9 cellular contexts compared by ENCODE assay signal in genomic region chr11:65315866-65316233, GRCh38. TPM values are rescaled to one million over a fixed set of nuclear protein-coding genes. Genes with fewer than 3 reads are reported as not detected.
A peak's percentile ranks its signal among the peaks of the same experiment; 100 is the strongest.
DNase-seq lines count a peak whose midpoint lies in the region; ATAC-seq and TF ChIP-seq lines count a peak whose summit lies in the region.
"Had no signal": no experiment of that assay in that cellular context is flagged by ENCODE, and none has a peak within 500 bp of the region (broad histone marks: within the 10 kb centered on the region; RNA-seq: fewer than 3 reads in every experiment).

No MANE protein-coding gene starts in this region.

- no peak for TF ChIP-seq POLR2A in prostate gland (IDR thresholded peaks at IDR 0.05)

- H3K9me3 ChIP-seq in DOHH2 (ENCODE audit: control insufficient read depth, insufficient read depth, low read length) (no peaks in the 10 kb centered on the region), RWPE2 (ENCODE audit: severe bottlenecking) (no peaks in the 10 kb centered on the region), fibroblast of lung (ENCODE audit: control insufficient read depth, insufficient read depth, low read depth, low read length) (no peaks in the 10 kb centered on the region), prostate gland (no peaks in the 10 kb centered on the region)

- peak overlapping the region; percentile 90 for H3K4me3 ChIP-seq in DOHH2 (ENCODE audit: low read length)
- peak overlapping the region; percentile 79 for H3K4me3 ChIP-seq in RWPE2 (ENCODE audit: severe bottlenecking)
- peak overlapping the region; percentile 48 to 97 (median 76) for H3K4me3 ChIP-seq in fibroblast of lung (replicated peaks in 1 of 4; ENCODE audit: control extremely low read depth in 1 of 4, insufficient read depth in 1 of 4, low read depth in 3 of 4, low read length in 4 of 4)
- H3K4me3 ChIP-seq in prostate gland, result peak overlapping the region; percentile 65 to 85

- H3K36me3 ChIP-seq in DOHH2 (ENCODE audit: control insufficient read depth, low read length) (no peaks in the 10 kb centered on the region), RWPE2 (ENCODE audit: low read depth) (peaks cover 13% of the 10 kb centered on the region), fibroblast of lung (ENCODE audit: control insufficient read depth, insufficient read depth, low read length) (peaks cover 11% of the 10 kb centered on the region), prostate gland (no peaks in the 10 kb centered on the region)

- H3K79me2 ChIP-seq in DOHH2 (ENCODE audit: control insufficient read depth, low read length), result no peaks in the 10 kb centered on the region
- peaks cover 67% of the 10 kb centered on the region for H3K79me2 ChIP-seq in fibroblast of lung (ENCODE audit: control insufficient read depth, insufficient read depth, low read length)

- intact Hi-C loops in prostate gland (cut with DNase I), result loop anchor here (1.0 to 5.0 kb wide), 2 partner anchors 38 to 89 kb away; no protein-coding TSS in a partner anchor

- DNase-seq in RWPE2 (ENCODE audit: low spot score) (no peak), fibroblast of lung (ENCODE audit: low read depth in 2 of 2) (no peak), prostate gland (ENCODE audit: low spot score) (no peak), ecto neural progenitor cell (ENCODE audit: low spot score) (no peak)
- DNase-seq in stimulated activated CD8-positive, alpha-beta memory T cell treated with anti-CD3 and anti-CD28 coated beads, Interleukin-4, amount 100 ng/mL, for 48 hours, result no peak
- DNase-seq in stimulated activated CD4-positive, alpha-beta T cell treated with anti-CD3 and anti-CD28 coated beads, Interleukin-2, amount 100 ng/mL, for 24 hours, result no peak

- H3K27ac ChIP-seq in DOHH2 (ENCODE audit: low read depth, low read length) (no peak overlapping the region), RWPE2 (ENCODE audit: poor library complexity, severe bottlenecking) (peak overlapping the region; percentile 93), fibroblast of lung (ENCODE audit: insufficient read depth, low read length) (peak overlapping the region; percentile 99), prostate gland (peak overlapping the region; percentile 27 to 86)

- peak overlapping the region; percentile 99 for H3K9ac ChIP-seq in fibroblast of lung (ENCODE audit: insufficient read depth, low read length)

- 0 out of 2 replicates have a peak, but pooled peaks cover 6% of the 10 kb centered on the region for H3F3A ChIP-seq in DOHH2 (ENCODE audit: control insufficient read depth, insufficient read depth)

- ATAC-seq in RWPE2 (ENCODE audit: low read depth), result no peak
- ATAC-seq in HG03442 (IDR thresholded peaks at IDR 0.05; ENCODE audit: unreplicated experiment), result no peak

- no peak overlapping the region for H2AFZ ChIP-seq in fibroblast of lung (ENCODE audit: low read length)

- TF ChIP-seq CTCF in DOHH2 (IDR thresholded peaks at IDR 0.05; ENCODE audit: low read depth, low read length, poor library complexity, severe bottlenecking) (no peak), RWPE2 (IDR thresholded peaks at IDR 0.05; ENCODE audit: poor library complexity, severe bottlenecking) (peak; percentile 86), fibroblast of lung (conservative IDR thresholded peaks at IDR 0.05 in 1 of 2, IDR thresholded peaks at IDR 0.05 in 1 of 2; ENCODE audit: low read depth in 1 of 2, low read length in 2 of 2) (no peak), prostate gland (IDR thresholded peaks at IDR 0.05) (no peak)

- H3K4me2 ChIP-seq in DOHH2 (ENCODE audit: low read length) (peak overlapping the region; percentile 90), fibroblast of lung (ENCODE audit: extremely low read depth, insufficient read depth, low read length) (peak overlapping the region; percentile 65)

- WGBS in prostate gland, result 16% methylated on average over 8 of the region's 8 CpGs

- H3K27me3 ChIP-seq in DOHH2 (ENCODE audit: control insufficient read depth, low read length) (peaks cover 20% of the 10 kb centered on the region), RWPE2 (ENCODE audit: insufficient read depth, poor library complexity, severe bottlenecking) (no peaks in the 10 kb centered on the region), fibroblast of lung (ENCODE audit: control insufficient read depth, insufficient read depth, low read length) (no peaks in the 10 kb centered on the region), prostate gland (replicated peaks; ENCODE audit: insufficient read depth) (no peaks in the 10 kb centered on the region)

- no peaks in the 10 kb centered on the region for H3K9me2 ChIP-seq in DOHH2 (replicated peaks; ENCODE audit: control insufficient read depth, low read length)

- H4K20me1 ChIP-seq in DOHH2 (ENCODE audit: control insufficient read depth, insufficient read depth, low read depth, low read length) (no peaks in the 10 kb centered on the region), fibroblast of lung (ENCODE audit: control insufficient read depth, extremely low read depth, insufficient read depth, low read length) (peaks cover 1% of the 10 kb centered on the region)

- H3K4me1 ChIP-seq in DOHH2 (ENCODE audit: control insufficient read depth, low read length), result peaks cover 18% of the 10 kb centered on the region
- H3K4me1 ChIP-seq in RWPE2 (ENCODE audit: insufficient read depth, poor library complexity, severe bottlenecking), result peaks cover 33% of the 10 kb centered on the region
- H3K4me1 ChIP-seq in fibroblast of lung (ENCODE audit: control insufficient read depth, extremely low read depth, insufficient read depth, low read length), result peaks cover 24% of the 10 kb centered on the region
- no peaks in the 10 kb centered on the region for H3K4me1 ChIP-seq in prostate gland (replicated peaks)

RNA-seq across cellular contexts. Expression of gene CDC42EP2, which starts 1.2 kb away (rescaled TPM):
- total RNA-seq in fibroblast of lung, result 12.3 and 25.6 TPM in 2 replicates
- polyA plus RNA-seq in fibroblast of lung, result 31.7 and 48.4 TPM in 2 replicates
- polyA plus RNA-seq in fibroblast of lung (2012), result 56.1 and 78.8 TPM in 2 replicates
- polyA minus RNA-seq in fibroblast of lung (ENCODE audit: low replicate concordance), result 164 and 172 TPM in 2 replicates
- 1 to 10 TPM; 7.7 to 8.7 TPM for total RNA-seq in prostate gland

RNA-seq across cellular contexts. Expression of gene DPF2, which starts 17.8 kb away (rescaled TPM):
- 37.5 and 42.9 TPM in 2 replicates for total RNA-seq in fibroblast of lung
- polyA plus RNA-seq in fibroblast of lung, result 55.1 and 76.4 TPM in 2 replicates
- 38.3 and 46.3 TPM in 2 replicates for polyA plus RNA-seq in fibroblast of lung (2012)
- 95.3 and 148 TPM in 2 replicates for polyA minus RNA-seq in fibroblast of lung (ENCODE audit: low replicate concordance)
- total RNA-seq in prostate gland, result 10 to 100 TPM; 39.3 to 74.1 TPM

RNA-seq across cellular contexts. Expression of gene TIGD3, which starts 38.7 kb away (rescaled TPM):
- under 0.01 and 0.17 TPM in 2 replicates for total RNA-seq in fibroblast of lung
- 0.03 TPM in 1 of 2 replicates, not detected in the other for polyA plus RNA-seq in fibroblast of lung
- polyA plus RNA-seq in fibroblast of lung (2012), result 0.07 and 0.08 TPM in 2 replicates
- polyA minus RNA-seq in fibroblast of lung (ENCODE audit: low replicate concordance), result not detected in 2 replicates
- 1 to 10 TPM in 1 of 2 donors, under 1 TPM in 1; 0.27 to 4.7 TPM for total RNA-seq in prostate gland
- total RNA-seq: lung microvascular endothelial cell had no signal

RNA-seq across cellular contexts. Expression of gene POLA2, which starts 54.1 kb away (rescaled TPM):
- total RNA-seq in fibroblast of lung, result 1.0 and 2.8 TPM in 2 replicates
- 9.8 and 33.6 TPM in 2 replicates for polyA plus RNA-seq in fibroblast of lung
- polyA plus RNA-seq in fibroblast of lung (2012), result 6.7 and 20.1 TPM in 2 replicates
- polyA minus RNA-seq in fibroblast of lung (ENCODE audit: low replicate concordance), result 14.6 and 53.5 TPM in 2 replicates
- total RNA-seq in prostate gland, result 10 to 100 TPM; 21.6 to 25.9 TPM
